ENCODE assay signal across 1 cellular context in the genomic region with DNA sequence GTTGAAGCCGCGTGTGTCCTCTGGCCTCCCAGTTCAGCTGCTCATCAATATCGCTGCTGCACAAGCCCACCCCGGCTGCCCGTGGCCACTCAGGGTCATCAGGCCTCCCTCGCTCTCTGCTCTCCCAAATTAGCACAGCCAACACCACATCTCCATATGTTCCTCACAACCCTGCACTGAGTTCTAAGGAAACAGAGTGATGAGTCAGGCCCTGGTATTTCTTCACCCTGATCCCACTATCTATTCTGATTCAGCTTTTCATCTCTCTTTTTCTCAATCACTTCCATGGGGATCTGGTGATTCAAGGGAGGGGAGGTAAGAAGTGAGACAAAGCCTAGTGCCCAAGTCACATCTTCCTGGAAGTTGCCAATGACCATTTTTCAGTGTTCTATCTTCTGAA.
TF ChIP-seq lines count a peak whose summit lies in the region.

No MANE protein-coding gene starts in this region.

TF ChIP-seq in WTC11, 78 proteins besides CTCF, POLR2A, EP300 and RAD21 (continued from another document):
- TF ChIP-seq, protein P1, sequence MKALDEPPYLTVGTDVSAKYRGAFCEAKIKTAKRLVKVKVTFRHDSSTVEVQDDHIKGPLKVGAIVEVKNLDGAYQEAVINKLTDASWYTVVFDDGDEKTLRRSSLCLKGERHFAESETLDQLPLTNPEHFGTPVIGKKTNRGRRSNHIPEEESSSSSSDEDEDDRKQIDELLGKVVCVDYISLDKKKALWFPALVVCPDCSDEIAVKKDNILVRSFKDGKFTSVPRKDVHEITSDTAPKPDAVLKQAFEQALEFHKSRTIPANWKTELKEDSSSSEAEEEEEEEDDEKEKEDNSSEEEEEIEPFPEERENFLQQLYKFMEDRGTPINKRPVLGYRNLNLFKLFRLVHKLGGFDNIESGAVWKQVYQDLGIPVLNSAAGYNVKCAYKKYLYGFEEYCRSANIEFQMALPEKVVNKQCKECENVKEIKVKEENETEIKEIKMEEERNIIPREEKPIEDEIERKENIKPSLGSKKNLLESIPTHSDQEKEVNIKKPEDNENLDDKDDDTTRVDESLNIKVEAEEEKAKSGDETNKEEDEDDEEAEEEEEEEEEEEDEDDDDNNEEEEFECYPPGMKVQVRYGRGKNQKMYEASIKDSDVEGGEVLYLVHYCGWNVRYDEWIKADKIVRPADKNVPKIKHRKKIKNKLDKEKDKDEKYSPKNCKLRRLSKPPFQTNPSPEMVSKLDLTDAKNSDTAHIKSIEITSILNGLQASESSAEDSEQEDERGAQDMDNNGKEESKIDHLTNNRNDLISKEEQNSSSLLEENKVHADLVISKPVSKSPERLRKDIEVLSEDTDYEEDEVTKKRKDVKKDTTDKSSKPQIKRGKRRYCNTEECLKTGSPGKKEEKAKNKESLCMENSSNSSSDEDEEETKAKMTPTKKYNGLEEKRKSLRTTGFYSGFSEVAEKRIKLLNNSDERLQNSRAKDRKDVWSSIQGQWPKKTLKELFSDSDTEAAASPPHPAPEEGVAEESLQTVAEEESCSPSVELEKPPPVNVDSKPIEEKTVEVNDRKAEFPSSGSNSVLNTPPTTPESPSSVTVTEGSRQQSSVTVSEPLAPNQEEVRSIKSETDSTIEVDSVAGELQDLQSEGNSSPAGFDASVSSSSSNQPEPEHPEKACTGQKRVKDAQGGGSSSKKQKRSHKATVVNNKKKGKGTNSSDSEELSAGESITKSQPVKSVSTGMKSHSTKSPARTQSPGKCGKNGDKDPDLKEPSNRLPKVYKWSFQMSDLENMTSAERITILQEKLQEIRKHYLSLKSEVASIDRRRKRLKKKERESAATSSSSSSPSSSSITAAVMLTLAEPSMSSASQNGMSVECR (CRISPR knock-in tag; IDR thresholded peaks at IDR 0.05; ENCODE audit: borderline replicate concordance), result no peak
- no peak for TF ChIP-seq IRF2 (CRISPR knock-in tag; IDR thresholded peaks at IDR 0.05; ENCODE audit: borderline replicate concordance, low read depth)
- no peak for TF ChIP-seq JAZF1 (CRISPR knock-in tag; IDR thresholded peaks at IDR 0.05)
